30 cellular contexts compared by ENCODE assay signal in genomic region chr18:13039806-13040205, GRCh38.
"Had no signal": no experiment of that assay in that cellular context is flagged by ENCODE, and none has a peak within 500 bp of the region (broad histone marks: within the 10 kb centered on the region; RNA-seq: fewer than 3 reads in every experiment).

No MANE protein-coding gene starts in this region.

- H3K4me3 Mint-ChIP-seq: activated CD8-positive, alpha-beta memory T cell treated with anti-CD3 and anti-CD28 coated beads, Interleukin-2, amount 10 ng/mL, durations not matched to agents 7 days and 5 days; activated CD8-positive, alpha-beta T cell treated with anti-CD3 and anti-CD28 coated beads, Interleukin-2, amount 10 ng/mL, durations not matched to agents 7 days and 5 days; activated naive CD8-positive, alpha-beta T cell; nephron; stimulated activated memory B cell treated with anti-CD40 and anti-IgM and Interleukin-4, amounts not matched to agents 10 μg/mL and 1 μg/mL and 100 μg/mL, for 72 hours; stimulated activated naive CD8-positive, alpha-beta T cell treated with anti-CD3 and anti-CD28 coated beads, Interleukin-15, amount 100 ng/mL, for 72 hours; type B pancreatic cell had no signal

- H3K36me3 ChIP-seq: colonic mucosa, prostate gland, uterus had no signal

- H3K9me3 Mint-ChIP-seq: nephron; stimulated activated memory B cell treated with anti-CD40 and anti-IgM and Interleukin-4, amounts not matched to agents 10 μg/mL and 1 μg/mL and 100 μg/mL, for 72 hours; stimulated activated naive CD8-positive, alpha-beta T cell treated with anti-CD3 and anti-CD28 coated beads, Interleukin-15, amount 100 ng/mL, for 72 hours; type B pancreatic cell had no signal

- H3K27me3 Mint-ChIP-seq: activated CD8-positive, alpha-beta memory T cell treated with anti-CD3 and anti-CD28 coated beads, Interleukin-2, amount 10 ng/mL, durations not matched to agents 7 days and 5 days; activated naive CD8-positive, alpha-beta T cell; stimulated activated memory B cell treated with anti-CD40 and anti-IgM and Interleukin-4, amounts not matched to agents 10 μg/mL and 1 μg/mL and 100 μg/mL, for 72 hours; stimulated activated naive CD8-positive, alpha-beta T cell treated with anti-CD3 and anti-CD28 coated beads, Interleukin-15, amount 100 ng/mL, for 72 hours; type B pancreatic cell had no signal

- H3K4me1 Mint-ChIP-seq: nephron had no signal

- H3K27ac ChIP-seq: body of pancreas, colonic mucosa, neutrophil, prostate gland, skin epidermis, uterus had no signal

- H3K4me1 ChIP-seq: body of pancreas, colonic mucosa, prostate gland, uterus had no signal

- H3K27me3 ChIP-seq: body of pancreas, colonic mucosa, neutrophil, uterus had no signal

- DNase-seq: activated CD4-positive, alpha-beta T cell treated with anti-CD3 and anti-CD28 coated beads for 1 hour; activated CD8-positive, alpha-beta memory T cell treated with anti-CD3 and anti-CD28 coated beads, Interleukin-2, amount 10 ng/mL, durations not matched to agents 7 days and 5 days; activated CD8-positive, alpha-beta T cell treated with anti-CD3 and anti-CD28 coated beads, Interleukin-2, amount 10 ng/mL, durations not matched to agents 7 days and 5 days; activated T-cell treated with anti-CD3 and anti-CD28 coated beads, Interleukin-2, amount 50 U/mL, for 48 hours; aorta; body of pancreas; cerebellar nuclear complex; colonic mucosa; effector memory CD4-positive, alpha-beta T cell; foreskin fibroblast; head of caudate nucleus; hippocampal formation; kidney; mesenchymal stem cell; retina; stimulated activated CD4-positive, alpha-beta T cell treated with anti-CD3 and anti-CD28 coated beads, Interleukin-12 subunit alpha, Interleukin-12 subunit beta, amount 100 ng/mL, for 4 hours; stimulated activated CD4-positive, alpha-beta T cell treated with anti-CD3 and anti-CD28 coated beads, Interleukin-4, amount 100 ng/mL, for 24 hours; stimulated activated naive CD8-positive, alpha-beta T cell treated with anti-CD3 and anti-CD28 coated beads, Interleukin-15, amount 100 ng/mL, for 72 hours; substantia nigra; T-helper 2 cell; uterus had no signal

- H3K9me3 ChIP-seq: body of pancreas, colonic mucosa, neutrophil, prostate gland, uterus had no signal

- H3K4me3 ChIP-seq: body of pancreas, colonic mucosa, prostate gland, skin epidermis, uterus had no signal

- H3K27ac Mint-ChIP-seq: activated CD8-positive, alpha-beta memory T cell treated with anti-CD3 and anti-CD28 coated beads, Interleukin-2, amount 10 ng/mL, durations not matched to agents 7 days and 5 days; activated CD8-positive, alpha-beta T cell treated with anti-CD3 and anti-CD28 coated beads, Interleukin-2, amount 10 ng/mL, durations not matched to agents 7 days and 5 days; activated naive CD8-positive, alpha-beta T cell; activated T-helper 2 cell treated with anti-CD3 and anti-CD28 coated beads, Interferon-gamma antibody, Interleukin-2, Interleukin-4, amounts not matched to agents 10 μg/mL and 5 μg/mL and 100 μg/mL, durations not matched to agents 14 hours and 24 hours and 36 hours; nephron; stimulated activated memory B cell treated with anti-CD40 and anti-IgM and Interleukin-4, amounts not matched to agents 10 μg/mL and 1 μg/mL and 100 μg/mL, for 72 hours; type B pancreatic cell had no signal

- ATAC-seq: activated CD8-positive, alpha-beta memory T cell treated with anti-CD3 and anti-CD28 coated beads, Interleukin-2, amount 10 ng/mL, durations not matched to agents 7 days and 5 days; activated CD8-positive, alpha-beta T cell treated with anti-CD3 and anti-CD28 coated beads, Interleukin-2, amount 10 ng/mL, durations not matched to agents 7 days and 5 days; body of pancreas; sciatic nerve; stimulated activated memory B cell treated with anti-CD40 and anti-IgM and Interleukin-4, amounts not matched to agents 10 μg/mL and 1 μg/mL and 100 μg/mL, for 72 hours; stimulated activated naive CD8-positive, alpha-beta T cell treated with anti-CD3 and anti-CD28 coated beads, Interleukin-15, amount 100 ng/mL, for 72 hours had no signal
